1 cellular context compared by ENCODE assay signal in genomic region chr19:51547397-51548212, GRCh38.
A peak's percentile ranks its signal among the peaks of the same experiment; 100 is the strongest.
TF ChIP-seq lines count a peak whose summit lies in the region.

No MANE protein-coding gene starts in this region.

TF ChIP-seq in K562, 482 proteins besides CTCF, POLR2A, EP300 and RAD21 (continues in another document):
- TF ChIP-seq KHSRP (IDR thresholded peaks at IDR 0.05) (peak; percentile 87), BCOR (IDR thresholded peaks at IDR 0.05) (peak; percentile 68; the same call in 1 of the 2 replicates), PHB2 (IDR thresholded peaks at IDR 0.05; ENCODE audit: low read depth) (peak; percentile 92), RCOR1 (IDR thresholded peaks at IDR 0.05; ENCODE audit: borderline replicate concordance in 1 of 2, low read depth in 2 of 2, low read length in 2 of 2) (peak in 1 of 2 experiments; percentile 87; a peak in 3 of 4 replicates), NCOR1 (IDR thresholded peaks at IDR 0.05) (peak; percentile 99), ZBTB17 (CRISPR knock-in tag; IDR thresholded peaks at IDR 0.05) (0 out of 2 replicates have a peak, but pooled peaks have one; percentile 53), E2F5 (CRISPR knock-in tag; IDR thresholded peaks at IDR 0.05) (no peak), ERF (CRISPR knock-in tag; IDR thresholded peaks at IDR 0.05) (peak; percentile 78), CHD1 (IDR thresholded peaks at IDR 0.05; ENCODE audit: low read length) (peak; percentile 66), SPI1 (IDR thresholded peaks at IDR 0.05; ENCODE audit: borderline replicate concordance, low read depth, low read length) (no peak), ZKSCAN8 (CRISPR knock-in tag; IDR thresholded peaks at IDR 0.05) (peak; percentile 78), BHLHE40 (IDR thresholded peaks at IDR 0.05; ENCODE audit: low read length) (peak; percentile 97), TSC22D4 (tag; IDR thresholded peaks at IDR 0.05) (no peak), CHD4 (IDR thresholded peaks at IDR 0.05; ENCODE audit: insufficient read depth, insufficient replicate concordance, low read depth, low read length, poor library complexity, severe bottlenecking) (no peak), HOXB6 (CRISPR knock-in tag; IDR thresholded peaks at IDR 0.05; ENCODE audit: borderline replicate concordance) (0 out of 2 replicates have a peak, but pooled peaks have one; percentile 73), ZNF740 (CRISPR knock-in tag; IDR thresholded peaks at IDR 0.05) (0 out of 2 replicates have a peak, but pooled peaks have one; percentile 33), ZNF740 (tag; IDR thresholded peaks at IDR 0.05) (no peak), TCF3 (CRISPR knock-in tag; IDR thresholded peaks at IDR 0.05) (peak; percentile 98), CREM (IDR thresholded peaks at IDR 0.05; ENCODE audit: low read depth) (peak; percentile 80), ARID1B (IDR thresholded peaks at IDR 0.05) (peak; percentile 100), MYC (IDR thresholded peaks at IDR 0.05; ENCODE audit: low read depth, low read length) (peak; percentile 98), MYC (CRISPR knock-in tag; IDR thresholded peaks at IDR 0.05; ENCODE audit: borderline replicate concordance, low read depth) (peak; percentile 51; the same call in 1 of the 2 replicates), PCBP2 (IDR thresholded peaks at IDR 0.05; ENCODE audit: low read depth, low read length, poor library complexity, severe bottlenecking) (no peak), NR2C2 (CRISPR knock-in tag; IDR thresholded peaks at IDR 0.05) (peak; percentile 16; the same call in 1 of the 2 replicates), NR2C2 (tag; IDR thresholded peaks at IDR 0.05) (no peak; the same call in 1 of the 2 replicates), CHCHD3 (CRISPR knock-in tag; IDR thresholded peaks at IDR 0.05) (peak; percentile 57; the same call in 1 of the 2 replicates), TCF15 (CRISPR knock-in tag; IDR thresholded peaks at IDR 0.05) (0 out of 2 replicates have a peak, but pooled peaks have one; percentile 45), DPF2 (IDR thresholded peaks at IDR 0.05) (peak; percentile 98), MTA2 (IDR thresholded peaks at IDR 0.05; ENCODE audit: low read depth) (peak; percentile 99), SP2 (IDR thresholded peaks at IDR 0.05; ENCODE audit: extremely low read depth, low read depth, low read length, poor library complexity, severe bottlenecking) (no peak), FOXK2 (conservative IDR thresholded peaks at IDR 0.05 in 1 of 2, IDR thresholded peaks at IDR 0.05 in 1 of 2; ENCODE audit: low read depth in 2 of 2) (peak; percentile 83 to 87; a peak in 3 of 4 replicates), ZNF274 (IDR thresholded peaks at IDR 0.05; ENCODE audit: borderline replicate concordance, low read depth, low read length) (0 out of 2 replicates have a peak, but pooled peaks have one; percentile 27), RHOXF2B (CRISPR knock-in tag; conservative IDR thresholded peaks at IDR 0.05) (peak; percentile 57; the same call in 1 of the 2 replicates), TEAD4 (IDR thresholded peaks at IDR 0.05; ENCODE audit: low read length) (peak; percentile 97), TEAD4 (CRISPR knock-in tag; IDR thresholded peaks at IDR 0.05; ENCODE audit: borderline replicate concordance) (no peak), KLF16 (IDR thresholded peaks at IDR 0.05) (peak; percentile 96), NEUROD1 (IDR thresholded peaks at IDR 0.05; ENCODE audit: borderline replicate concordance, low read depth, low read length, partially characterized antibody) (peak; percentile 95), TOE1 (IDR thresholded peaks at IDR 0.05; ENCODE audit: borderline replicate concordance) (peak; percentile 89), TOE1 (CRISPR knock-in tag; IDR thresholded peaks at IDR 0.05; ENCODE audit: borderline replicate concordance, low read depth) (no peak), MAFF (IDR thresholded peaks at IDR 0.05; ENCODE audit: low read length) (peak; percentile 5; the same call in 1 of the 2 replicates), ZNF263 (CRISPR knock-in tag; IDR thresholded peaks at IDR 0.05; ENCODE audit: borderline replicate concordance) (peak; percentile 78; the same call in 1 of the 2 replicates), KDM1A (IDR thresholded peaks at IDR 0.05) (peak; percentile 71 to 81), ZNF57 (CRISPR knock-in tag; IDR thresholded peaks at IDR 0.05) (no peak), SMAD3 (CRISPR knock-in tag; conservative IDR thresholded peaks at IDR 0.05) (peak; percentile 80), GABPA (tag; conservative IDR thresholded peaks at IDR 0.05; ENCODE audit: low read depth) (peak; percentile 83), TBL1XR1 (IDR thresholded peaks at IDR 0.05; ENCODE audit: low read length in 2 of 2) (peak; percentile 93 to 99; a peak in 3 of 4 replicates), ILF3 (IDR thresholded peaks at IDR 0.05; ENCODE audit: borderline replicate concordance) (peak; percentile 88), MCM7 (IDR thresholded peaks at IDR 0.05) (no peak), DACH1 (IDR thresholded peaks at IDR 0.05; ENCODE audit: partially characterized antibody) (peak; percentile 50), ZNF778 (CRISPR knock-in tag; IDR thresholded peaks at IDR 0.05) (no peak), ZNF175 (CRISPR knock-in tag; IDR thresholded peaks at IDR 0.05; ENCODE audit: low read depth) (peak; percentile 82), BCLAF1 (IDR thresholded peaks at IDR 0.05; ENCODE audit: borderline replicate concordance in 1 of 2, control insufficient read depth in 1 of 2, low read depth in 2 of 2, low read length in 1 of 2) (0 out of 4 replicates have a peak, but pooled peaks of 1 of the 2 experiments have one; percentile 32)
- TF ChIP-seq, protein P1, sequence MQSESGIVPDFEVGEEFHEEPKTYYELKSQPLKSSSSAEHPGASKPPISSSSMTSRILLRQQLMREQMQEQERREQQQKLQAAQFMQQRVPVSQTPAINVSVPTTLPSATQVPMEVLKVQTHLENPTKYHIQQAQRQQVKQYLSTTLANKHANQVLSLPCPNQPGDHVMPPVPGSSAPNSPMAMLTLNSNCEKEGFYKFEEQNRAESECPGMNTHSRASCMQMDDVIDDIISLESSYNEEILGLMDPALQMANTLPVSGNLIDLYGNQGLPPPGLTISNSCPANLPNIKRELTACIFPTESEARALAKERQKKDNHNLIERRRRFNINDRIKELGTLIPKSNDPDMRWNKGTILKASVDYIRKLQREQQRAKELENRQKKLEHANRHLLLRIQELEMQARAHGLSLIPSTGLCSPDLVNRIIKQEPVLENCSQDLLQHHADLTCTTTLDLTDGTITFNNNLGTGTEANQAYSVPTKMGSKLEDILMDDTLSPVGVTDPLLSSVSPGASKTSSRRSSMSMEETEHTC (IDR thresholded peaks at IDR 0.05), result peak; percentile 99
- TF ChIP-seq, protein P2, sequence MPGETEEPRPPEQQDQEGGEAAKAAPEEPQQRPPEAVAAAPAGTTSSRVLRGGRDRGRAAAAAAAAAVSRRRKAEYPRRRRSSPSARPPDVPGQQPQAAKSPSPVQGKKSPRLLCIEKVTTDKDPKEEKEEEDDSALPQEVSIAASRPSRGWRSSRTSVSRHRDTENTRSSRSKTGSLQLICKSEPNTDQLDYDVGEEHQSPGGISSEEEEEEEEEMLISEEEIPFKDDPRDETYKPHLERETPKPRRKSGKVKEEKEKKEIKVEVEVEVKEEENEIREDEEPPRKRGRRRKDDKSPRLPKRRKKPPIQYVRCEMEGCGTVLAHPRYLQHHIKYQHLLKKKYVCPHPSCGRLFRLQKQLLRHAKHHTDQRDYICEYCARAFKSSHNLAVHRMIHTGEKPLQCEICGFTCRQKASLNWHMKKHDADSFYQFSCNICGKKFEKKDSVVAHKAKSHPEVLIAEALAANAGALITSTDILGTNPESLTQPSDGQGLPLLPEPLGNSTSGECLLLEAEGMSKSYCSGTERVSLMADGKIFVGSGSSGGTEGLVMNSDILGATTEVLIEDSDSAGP (CRISPR knock-in tag; IDR thresholded peaks at IDR 0.05), result peak; percentile 94
- TF ChIP-seq, protein P3, sequence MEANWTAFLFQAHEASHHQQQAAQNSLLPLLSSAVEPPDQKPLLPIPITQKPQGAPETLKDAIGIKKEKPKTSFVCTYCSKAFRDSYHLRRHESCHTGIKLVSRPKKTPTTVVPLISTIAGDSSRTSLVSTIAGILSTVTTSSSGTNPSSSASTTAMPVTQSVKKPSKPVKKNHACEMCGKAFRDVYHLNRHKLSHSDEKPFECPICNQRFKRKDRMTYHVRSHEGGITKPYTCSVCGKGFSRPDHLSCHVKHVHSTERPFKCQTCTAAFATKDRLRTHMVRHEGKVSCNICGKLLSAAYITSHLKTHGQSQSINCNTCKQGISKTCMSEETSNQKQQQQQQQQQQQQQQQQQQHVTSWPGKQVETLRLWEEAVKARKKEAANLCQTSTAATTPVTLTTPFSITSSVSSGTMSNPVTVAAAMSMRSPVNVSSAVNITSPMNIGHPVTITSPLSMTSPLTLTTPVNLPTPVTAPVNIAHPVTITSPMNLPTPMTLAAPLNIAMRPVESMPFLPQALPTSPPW (CRISPR knock-in tag; IDR thresholded peaks at IDR 0.05), result peak; percentile 65; the same call in 1 of the 2 replicates
- TF ChIP-seq, protein P4, sequence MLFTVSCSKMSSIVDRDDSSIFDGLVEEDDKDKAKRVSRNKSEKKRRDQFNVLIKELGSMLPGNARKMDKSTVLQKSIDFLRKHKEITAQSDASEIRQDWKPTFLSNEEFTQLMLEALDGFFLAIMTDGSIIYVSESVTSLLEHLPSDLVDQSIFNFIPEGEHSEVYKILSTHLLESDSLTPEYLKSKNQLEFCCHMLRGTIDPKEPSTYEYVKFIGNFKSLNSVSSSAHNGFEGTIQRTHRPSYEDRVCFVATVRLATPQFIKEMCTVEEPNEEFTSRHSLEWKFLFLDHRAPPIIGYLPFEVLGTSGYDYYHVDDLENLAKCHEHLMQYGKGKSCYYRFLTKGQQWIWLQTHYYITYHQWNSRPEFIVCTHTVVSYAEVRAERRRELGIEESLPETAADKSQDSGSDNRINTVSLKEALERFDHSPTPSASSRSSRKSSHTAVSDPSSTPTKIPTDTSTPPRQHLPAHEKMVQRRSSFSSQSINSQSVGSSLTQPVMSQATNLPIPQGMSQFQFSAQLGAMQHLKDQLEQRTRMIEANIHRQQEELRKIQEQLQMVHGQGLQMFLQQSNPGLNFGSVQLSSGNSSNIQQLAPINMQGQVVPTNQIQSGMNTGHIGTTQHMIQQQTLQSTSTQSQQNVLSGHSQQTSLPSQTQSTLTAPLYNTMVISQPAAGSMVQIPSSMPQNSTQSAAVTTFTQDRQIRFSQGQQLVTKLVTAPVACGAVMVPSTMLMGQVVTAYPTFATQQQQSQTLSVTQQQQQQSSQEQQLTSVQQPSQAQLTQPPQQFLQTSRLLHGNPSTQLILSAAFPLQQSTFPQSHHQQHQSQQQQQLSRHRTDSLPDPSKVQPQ (CRISPR knock-in tag; IDR thresholded peaks at IDR 0.05; ENCODE audit: borderline replicate concordance), result no peak
- TF ChIP-seq, protein P5, sequence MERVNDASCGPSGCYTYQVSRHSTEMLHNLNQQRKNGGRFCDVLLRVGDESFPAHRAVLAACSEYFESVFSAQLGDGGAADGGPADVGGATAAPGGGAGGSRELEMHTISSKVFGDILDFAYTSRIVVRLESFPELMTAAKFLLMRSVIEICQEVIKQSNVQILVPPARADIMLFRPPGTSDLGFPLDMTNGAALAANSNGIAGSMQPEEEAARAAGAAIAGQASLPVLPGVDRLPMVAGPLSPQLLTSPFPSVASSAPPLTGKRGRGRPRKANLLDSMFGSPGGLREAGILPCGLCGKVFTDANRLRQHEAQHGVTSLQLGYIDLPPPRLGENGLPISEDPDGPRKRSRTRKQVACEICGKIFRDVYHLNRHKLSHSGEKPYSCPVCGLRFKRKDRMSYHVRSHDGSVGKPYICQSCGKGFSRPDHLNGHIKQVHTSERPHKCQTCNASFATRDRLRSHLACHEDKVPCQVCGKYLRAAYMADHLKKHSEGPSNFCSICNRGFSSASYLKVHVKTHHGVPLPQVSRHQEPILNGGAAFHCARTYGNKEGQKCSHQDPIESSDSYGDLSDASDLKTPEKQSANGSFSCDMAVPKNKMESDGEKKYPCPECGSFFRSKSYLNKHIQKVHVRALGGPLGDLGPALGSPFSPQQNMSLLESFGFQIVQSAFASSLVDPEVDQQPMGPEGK (CRISPR knock-in tag; IDR thresholded peaks at IDR 0.05; ENCODE audit: borderline replicate concordance), result peak; percentile 59; the same call in 1 of the 2 replicates
